ENCODE assay signal across 11 cellular contexts in genomic region chr5:170305646-170306025, GRCh38. TPM values are rescaled to one million over a fixed set of nuclear protein-coding genes. Genes with fewer than 3 reads are reported as not detected.
DNase-seq lines count a peak whose midpoint lies in the region; ATAC-seq and TF ChIP-seq lines count a peak whose summit lies in the region.
"Had no signal": no experiment of that assay in that cellular context is flagged by ENCODE, and none has a peak within 500 bp of the region (broad histone marks: within the 10 kb centered on the region; RNA-seq: fewer than 3 reads in every experiment).

No MANE protein-coding gene starts in this region.

- peak overlapping the region; percentile 76 for H3K9ac ChIP-seq in mesenchymal stem cell (ENCODE audit: low read length)

- DNase-seq in cardiac muscle cell (ENCODE audit: low read depth in 1 of 2, low spot score in 1 of 2) (no peak), Right ventricle myocardium superior (no peak), OCI-LY7 (ENCODE audit: low spot score) (no peak), mesenchymal stem cell (no peak), GOT3 (lab: John Stamatoyannopoulos, UW) (no peak), DMS53 treated with DMSO at 0.1 percent for 48 hours (lab: John Stamatoyannopoulos, UW; ENCODE audit: unreplicated experiment) (no peak)
- DNase-seq: DMS 273 treated with DMSO at 0.1 percent for 48 hours, NCI-H1092, NCI-H748 treated with DMSO at 0.1 percent for 48 hours had no signal

- H3K23ac ChIP-seq in mesenchymal stem cell (ENCODE audit: low read length in 2 of 2), result no peak overlapping the region

- no peak overlapping the region for H3K4ac ChIP-seq in mesenchymal stem cell (ENCODE audit: low read depth in 1 of 2, low read length in 2 of 2)

- no peaks in the 10 kb centered on the region for H4K20me1 ChIP-seq in OCI-LY7 (ENCODE audit: insufficient read depth, low read length)

- no peak overlapping the region for H3K18ac ChIP-seq in mesenchymal stem cell (ENCODE audit: low read depth in 1 of 2, low read length in 2 of 2)

- intact Hi-C loops in Right ventricle myocardium superior (cut with DNase I), result no loop called here
- intact Hi-C loops in OCI-LY7 (cut with micrococcal nuclease; ENCODE audit: unreplicated experiment), result no loop called here

- H3K4me2 ChIP-seq in OCI-LY7 (ENCODE audit: low read length) (no peak overlapping the region), mesenchymal stem cell (ENCODE audit: low read length, poor library complexity, severe bottlenecking) (no peak overlapping the region)

- H3K27me3 ChIP-seq in cardiac muscle cell (no peaks in the 10 kb centered on the region), mesenchymal stem cell (ENCODE audit: control insufficient read depth in 1 of 2, insufficient read depth in 1 of 2, low read length in 2 of 2) (peaks cover 16 to 25% of the 10 kb centered on the region in 2 experiments)
- H3K27me3 ChIP-seq: BE2C had no signal

- H3K27ac ChIP-seq in cardiac muscle cell (peak overlapping the region; percentile 2), OCI-LY7 (ENCODE audit: low read depth, low read length, poor library complexity, severe bottlenecking) (no peak overlapping the region), mesenchymal stem cell (ENCODE audit: low read length, poor library complexity, severe bottlenecking) (no peak overlapping the region)

- POLR2A ChIA-PET in OCI-LY7 (lab: Charles Lee), result interaction anchor here (0.6 to 2.3 kb wide), 2 partner anchors 13 to 16 kb away, joined by 4 to 9 read pairs; no protein-coding TSS in a partner anchor

- H2BK15ac ChIP-seq in mesenchymal stem cell (ENCODE audit: low read depth, poor library complexity, severe bottlenecking), result no peak overlapping the region

- H4K8ac ChIP-seq in mesenchymal stem cell (ENCODE audit: low read length), result no peak overlapping the region

- BruUV-seq in OCI-LY7 (replicated peaks; lab: Mats Ljungman, UMichigan), result no TSS peak

- peak overlapping the region; percentile 27; the same call in 1 of the 2 replicates for H2AFZ ChIP-seq in OCI-LY7 (ENCODE audit: low read length)
- H2AFZ ChIP-seq in mesenchymal stem cell (ENCODE audit: low read depth, low read length), result no peak overlapping the region

- no peaks in the 10 kb centered on the region for H3K9me2 ChIP-seq in OCI-LY7 (ENCODE audit: insufficient read depth, low read length)

- WGBS in mesenchymal stem cell, result 73% methylated on average over 3 of the region's 3 CpGs

- ATAC-seq in Right ventricle myocardium superior (ENCODE audit: poor library complexity), result no peak
- no peak for ATAC-seq in GM18505 (IDR thresholded peaks at IDR 0.05; ENCODE audit: unreplicated experiment)

- H3K4me3 ChIP-seq in cardiac muscle cell (no peak overlapping the region), OCI-LY7 (ENCODE audit: low read depth, low read length, poor library complexity, severe bottlenecking) (no peak overlapping the region), mesenchymal stem cell (ENCODE audit: insufficient read depth in 1 of 2, low read depth in 1 of 2, low read length in 2 of 2) (no peak overlapping the region)

- H2BK12ac ChIP-seq in mesenchymal stem cell (ENCODE audit: low read length in 2 of 2), result no peak overlapping the region

- H3K9me3 ChIP-seq in cardiac muscle cell (ENCODE audit: low read depth), result no peaks in the 10 kb centered on the region
- H3K9me3 ChIP-seq in OCI-LY7 (ENCODE audit: low read length), result no peaks in the 10 kb centered on the region
- H3K9me3 ChIP-seq in mesenchymal stem cell (ENCODE audit: control insufficient read depth, low read length), result no peaks in the 10 kb centered on the region
- H3K9me3 ChIP-seq: BE2C had no signal

- H2BK120ac ChIP-seq in mesenchymal stem cell (ENCODE audit: low read depth, low read length), result no peak overlapping the region

- H3K14ac ChIP-seq in mesenchymal stem cell (ENCODE audit: low read length in 2 of 2), result no peak overlapping the region

- no peak for TF ChIP-seq CTCF in cardiac muscle cell (IDR thresholded peaks at IDR 0.05; ENCODE audit: low read depth, low read length)
- no peak for TF ChIP-seq CTCF in OCI-LY7 (conservative IDR thresholded peaks at IDR 0.05; ENCODE audit: low read length)

- no peak overlapping the region for H4K91ac ChIP-seq in mesenchymal stem cell (ENCODE audit: low read length)

- no peak overlapping the region for H2BK5ac ChIP-seq in mesenchymal stem cell (ENCODE audit: low read depth, low read length, poor library complexity, severe bottlenecking)

- CTCF ChIA-PET in OCI-LY7 (lab: Charles Lee; ENCODE audit: unreplicated experiment), result interaction anchor here (1.1 kb wide), 1 partner anchor 40 kb away, joined by 3 read pairs; no protein-coding TSS in a partner anchor

- H3K36me3 ChIP-seq in cardiac muscle cell, result no peaks in the 10 kb centered on the region
- H3K36me3 ChIP-seq in OCI-LY7 (ENCODE audit: insufficient read depth, low read length), result no peaks in the 10 kb centered on the region
- H3K36me3 ChIP-seq in mesenchymal stem cell (ENCODE audit: control insufficient read depth in 1 of 2, insufficient read depth in 2 of 2, low read depth in 1 of 2, low read length in 2 of 2), result no peaks in the 10 kb centered on the region
- H3K36me3 ChIP-seq: BE2C had no signal

- no peaks in the 10 kb centered on the region for H3K79me1 ChIP-seq in mesenchymal stem cell (replicated peaks; ENCODE audit: low read length, poor library complexity, severe bottlenecking)

- no peak for TF ChIP-seq POLR2A in GM18505 (IDR thresholded peaks at IDR 0.05; ENCODE audit: borderline replicate concordance, extremely low read depth, insufficient read depth, insufficient read length)

- peaks cover 38% of the 10 kb centered on the region for H3K4me1 ChIP-seq in cardiac muscle cell (ENCODE audit: low read depth)
- H3K4me1 ChIP-seq in OCI-LY7 (ENCODE audit: insufficient read depth, low read length, poor library complexity, severe bottlenecking), result peaks cover 36% of the 10 kb centered on the region
- H3K4me1 ChIP-seq in mesenchymal stem cell (ENCODE audit: control insufficient read depth, insufficient read depth, low read depth, low read length), result no peaks in the 10 kb centered on the region
- H3K4me1 ChIP-seq: BE2C had no signal

- H3K79me2 ChIP-seq in OCI-LY7 (ENCODE audit: insufficient read depth, low read depth, low read length), result no peaks in the 10 kb centered on the region

- no peak overlapping the region for H2AK5ac ChIP-seq in mesenchymal stem cell (ENCODE audit: low read length, severe bottlenecking)

RNA-seq across cellular contexts. Expression of gene LCP2, which starts 8.1 kb away (rescaled TPM):
- total RNA-seq in cardiac muscle cell, result not detected in 2 replicates
- polyA plus RNA-seq in cardiac muscle cell, result not detected in 2 replicates
- 6.7 TPM for total RNA-seq in Right ventricle myocardium superior
- not detected in 2 replicates for total RNA-seq in OCI-LY7 (2014; rRNA removed; shearing (Covaris generic))
- 2.6 and 3.1 TPM in 2 replicates for total RNA-seq in OCI-LY7 (2022)
- 0.10 TPM for polyA plus RNA-seq in mesenchymal stem cell (2013, experiment 1 of 2)
- polyA plus RNA-seq in mesenchymal stem cell (2013, experiment 2 of 2), result 0.05 TPM
